ENCODE assay signal across 2 cellular contexts in the genomic region with DNA sequence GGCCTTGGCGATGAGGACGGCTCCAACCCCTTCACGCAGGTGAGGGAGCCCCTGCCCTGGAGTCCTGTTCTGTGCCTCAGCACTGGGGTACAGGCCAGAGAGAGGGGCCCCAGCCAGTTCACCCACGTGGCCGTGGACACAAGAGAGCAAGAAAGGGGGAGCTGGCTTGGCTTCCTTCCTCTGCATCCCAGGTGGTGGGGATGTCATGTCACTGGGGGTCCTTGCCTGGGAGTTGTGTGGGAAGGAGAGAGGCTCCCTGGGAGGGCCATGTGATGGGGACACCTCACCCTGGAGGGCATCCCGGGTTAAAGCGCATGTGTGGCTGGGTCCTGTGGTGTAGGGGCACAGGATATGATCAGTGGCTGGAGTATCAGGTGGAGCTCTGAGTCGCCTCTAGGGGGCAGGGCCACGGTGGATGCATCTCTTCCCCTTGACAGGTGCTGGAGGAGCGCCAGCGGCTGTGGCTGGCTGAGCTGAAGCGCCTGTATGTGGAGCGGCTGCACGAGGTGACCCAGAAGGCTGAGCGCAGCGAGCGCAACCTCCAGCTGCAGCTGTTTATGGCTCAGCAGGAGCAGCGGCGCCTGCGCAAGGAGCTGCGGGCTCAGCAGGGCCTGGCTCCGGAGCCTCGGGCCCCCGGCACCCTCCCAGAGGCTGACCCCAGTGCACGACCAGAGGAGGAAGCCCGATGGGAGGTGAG.
TF ChIP-seq lines count a peak whose summit lies in the region.

No MANE protein-coding gene starts in this region.

TF ChIP-seq in A549, 52 proteins besides CTCF, POLR2A, EP300 and RAD21:
- TF ChIP-seq NFE2L2 (conservative IDR thresholded peaks at IDR 0.05; ENCODE audit: low read length) (no peak), CEBPB (IDR thresholded peaks at IDR 0.05) (no peak), FOXS1 (CRISPR knock-in tag; IDR thresholded peaks at IDR 0.05) (no peak), RNF2 (IDR thresholded peaks at IDR 0.05; ENCODE audit: borderline replicate concordance, low read depth) (no peak), MAZ (IDR thresholded peaks at IDR 0.05; ENCODE audit: borderline replicate concordance, low read depth, low read length) (no peak), FOSL2 (IDR thresholded peaks at IDR 0.05) (no peak), FOSL2 (CRISPR knock-in tag; IDR thresholded peaks at IDR 0.05) (no peak), SMC3 (IDR thresholded peaks at IDR 0.05) (no peak), NR3C1 (IDR thresholded peaks at IDR 0.05) (no peak), JUN (IDR thresholded peaks at IDR 0.05) (no peak), JUNB (IDR thresholded peaks at IDR 0.05) (no peak), NPAS2 (CRISPR knock-in tag; IDR thresholded peaks at IDR 0.05; ENCODE audit: borderline replicate concordance) (no peak), CHD4 (IDR thresholded peaks at IDR 0.05; ENCODE audit: borderline replicate concordance) (no peak), FOSB (CRISPR knock-in tag; IDR thresholded peaks at IDR 0.05) (no peak), PHF8 (IDR thresholded peaks at IDR 0.05; ENCODE audit: borderline replicate concordance, low read depth) (no peak), MAFK (IDR thresholded peaks at IDR 0.05; ENCODE audit: partially characterized antibody) (no peak), HDAC2 (IDR thresholded peaks at IDR 0.05) (no peak)
- TF ChIP-seq, protein P1, sequence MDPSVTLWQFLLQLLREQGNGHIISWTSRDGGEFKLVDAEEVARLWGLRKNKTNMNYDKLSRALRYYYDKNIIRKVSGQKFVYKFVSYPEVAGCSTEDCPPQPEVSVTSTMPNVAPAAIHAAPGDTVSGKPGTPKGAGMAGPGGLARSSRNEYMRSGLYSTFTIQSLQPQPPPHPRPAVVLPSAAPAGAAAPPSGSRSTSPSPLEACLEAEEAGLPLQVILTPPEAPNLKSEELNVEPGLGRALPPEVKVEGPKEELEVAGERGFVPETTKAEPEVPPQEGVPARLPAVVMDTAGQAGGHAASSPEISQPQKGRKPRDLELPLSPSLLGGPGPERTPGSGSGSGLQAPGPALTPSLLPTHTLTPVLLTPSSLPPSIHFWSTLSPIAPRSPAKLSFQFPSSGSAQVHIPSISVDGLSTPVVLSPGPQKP (IDR thresholded peaks at IDR 0.05; ENCODE audit: low read depth, low read length), result no peak
- TF ChIP-seq, protein P2, sequence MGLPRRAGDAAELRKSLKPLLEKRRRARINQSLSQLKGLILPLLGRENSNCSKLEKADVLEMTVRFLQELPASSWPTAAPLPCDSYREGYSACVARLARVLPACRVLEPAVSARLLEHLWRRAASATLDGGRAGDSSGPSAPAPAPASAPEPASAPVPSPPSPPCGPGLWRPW (IDR thresholded peaks at IDR 0.05), result no peak
- TF ChIP-seq, protein P3, sequence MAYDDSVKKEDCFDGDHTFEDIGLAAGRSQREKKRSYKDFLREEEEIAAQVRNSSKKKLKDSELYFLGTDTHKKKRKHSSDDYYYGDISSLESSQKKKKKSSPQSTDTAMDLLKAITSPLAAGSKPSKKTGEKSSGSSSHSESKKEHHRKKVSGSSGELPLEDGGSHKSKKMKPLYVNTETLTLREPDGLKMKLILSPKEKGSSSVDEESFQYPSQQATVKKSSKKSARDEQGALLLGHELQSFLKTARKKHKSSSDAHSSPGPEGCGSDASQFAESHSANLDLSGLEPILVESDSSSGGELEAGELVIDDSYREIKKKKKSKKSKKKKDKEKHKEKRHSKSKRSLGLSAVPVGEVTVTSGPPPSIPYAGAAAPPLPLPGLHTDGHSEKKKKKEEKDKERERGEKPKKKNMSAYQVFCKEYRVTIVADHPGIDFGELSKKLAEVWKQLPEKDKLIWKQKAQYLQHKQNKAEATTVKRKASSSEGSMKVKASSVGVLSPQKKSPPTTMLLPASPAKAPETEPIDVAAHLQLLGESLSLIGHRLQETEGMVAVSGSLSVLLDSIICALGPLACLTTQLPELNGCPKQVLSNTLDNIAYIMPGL (CRISPR knock-in tag; IDR thresholded peaks at IDR 0.05; ENCODE audit: borderline replicate concordance), result no peak

TF ChIP-seq in K562, 482 proteins besides CTCF, POLR2A, EP300 and RAD21 (continues in another document):
- TF ChIP-seq NFIX (CRISPR knock-in tag; IDR thresholded peaks at IDR 0.05; ENCODE audit: low read depth) (0 out of 2 replicates have a peak, but pooled peaks have one; percentile 21), ZNF324 (CRISPR knock-in tag; IDR thresholded peaks at IDR 0.05) (no peak), HDGF (IDR thresholded peaks at IDR 0.05) (peak; percentile 80; the same call in 1 of the 2 replicates), ZNF3 (CRISPR knock-in tag; IDR thresholded peaks at IDR 0.05) (no peak), CBFB (CRISPR knock-in tag; IDR thresholded peaks at IDR 0.05) (peak; percentile 68; the same call in 1 of the 2 replicates), CXXC5 (CRISPR knock-in tag; IDR thresholded peaks at IDR 0.05) (peak; percentile 76), STAG1 (CRISPR knock-in tag; IDR thresholded peaks at IDR 0.05; ENCODE audit: borderline replicate concordance) (no peak), ZNF23 (CRISPR knock-in tag; IDR thresholded peaks at IDR 0.05) (no peak), MEIS2 (IDR thresholded peaks at IDR 0.05; ENCODE audit: partially characterized antibody) (peak; percentile 95), IRF2 (CRISPR knock-in tag; IDR thresholded peaks at IDR 0.05) (no peak), ATF7 (IDR thresholded peaks at IDR 0.05) (no peak; the same call in 1 of the 2 replicates), ZNF217 (CRISPR knock-in tag; IDR thresholded peaks at IDR 0.05) (no peak), ZNF143 (CRISPR knock-in tag; IDR thresholded peaks at IDR 0.05) (peak; percentile 57; the same call in 1 of the 2 replicates)
- TF ChIP-seq, protein P4, sequence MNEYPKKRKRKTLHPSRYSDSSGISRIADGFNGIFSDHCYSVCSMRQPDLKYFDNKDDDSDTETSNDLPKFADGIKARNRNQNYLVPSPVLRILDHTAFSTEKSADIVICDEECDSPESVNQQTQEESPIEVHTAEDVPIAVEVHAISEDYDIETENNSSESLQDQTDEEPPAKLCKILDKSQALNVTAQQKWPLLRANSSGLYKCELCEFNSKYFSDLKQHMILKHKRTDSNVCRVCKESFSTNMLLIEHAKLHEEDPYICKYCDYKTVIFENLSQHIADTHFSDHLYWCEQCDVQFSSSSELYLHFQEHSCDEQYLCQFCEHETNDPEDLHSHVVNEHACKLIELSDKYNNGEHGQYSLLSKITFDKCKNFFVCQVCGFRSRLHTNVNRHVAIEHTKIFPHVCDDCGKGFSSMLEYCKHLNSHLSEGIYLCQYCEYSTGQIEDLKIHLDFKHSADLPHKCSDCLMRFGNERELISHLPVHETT (CRISPR knock-in tag; conservative IDR thresholded peaks at IDR 0.05 in 1 of 2, IDR thresholded peaks at IDR 0.05 in 1 of 2), result no peak
- TF ChIP-seq, protein P5, sequence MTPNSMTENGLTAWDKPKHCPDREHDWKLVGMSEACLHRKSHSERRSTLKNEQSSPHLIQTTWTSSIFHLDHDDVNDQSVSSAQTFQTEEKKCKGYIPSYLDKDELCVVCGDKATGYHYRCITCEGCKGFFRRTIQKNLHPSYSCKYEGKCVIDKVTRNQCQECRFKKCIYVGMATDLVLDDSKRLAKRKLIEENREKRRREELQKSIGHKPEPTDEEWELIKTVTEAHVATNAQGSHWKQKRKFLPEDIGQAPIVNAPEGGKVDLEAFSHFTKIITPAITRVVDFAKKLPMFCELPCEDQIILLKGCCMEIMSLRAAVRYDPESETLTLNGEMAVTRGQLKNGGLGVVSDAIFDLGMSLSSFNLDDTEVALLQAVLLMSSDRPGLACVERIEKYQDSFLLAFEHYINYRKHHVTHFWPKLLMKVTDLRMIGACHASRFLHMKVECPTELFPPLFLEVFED (CRISPR knock-in tag; conservative IDR thresholded peaks at IDR 0.05), result no peak
- TF ChIP-seq, protein P6, sequence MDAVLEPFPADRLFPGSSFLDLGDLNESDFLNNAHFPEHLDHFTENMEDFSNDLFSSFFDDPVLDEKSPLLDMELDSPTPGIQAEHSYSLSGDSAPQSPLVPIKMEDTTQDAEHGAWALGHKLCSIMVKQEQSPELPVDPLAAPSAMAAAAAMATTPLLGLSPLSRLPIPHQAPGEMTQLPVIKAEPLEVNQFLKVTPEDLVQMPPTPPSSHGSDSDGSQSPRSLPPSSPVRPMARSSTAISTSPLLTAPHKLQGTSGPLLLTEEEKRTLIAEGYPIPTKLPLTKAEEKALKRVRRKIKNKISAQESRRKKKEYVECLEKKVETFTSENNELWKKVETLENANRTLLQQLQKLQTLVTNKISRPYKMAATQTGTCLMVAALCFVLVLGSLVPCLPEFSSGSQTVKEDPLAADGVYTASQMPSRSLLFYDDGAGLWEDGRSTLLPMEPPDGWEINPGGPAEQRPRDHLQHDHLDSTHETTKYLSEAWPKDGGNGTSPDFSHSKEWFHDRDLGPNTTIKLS (IDR thresholded peaks at IDR 0.05; ENCODE audit: borderline replicate concordance, low read depth), result no peak
- TF ChIP-seq, protein P7, sequence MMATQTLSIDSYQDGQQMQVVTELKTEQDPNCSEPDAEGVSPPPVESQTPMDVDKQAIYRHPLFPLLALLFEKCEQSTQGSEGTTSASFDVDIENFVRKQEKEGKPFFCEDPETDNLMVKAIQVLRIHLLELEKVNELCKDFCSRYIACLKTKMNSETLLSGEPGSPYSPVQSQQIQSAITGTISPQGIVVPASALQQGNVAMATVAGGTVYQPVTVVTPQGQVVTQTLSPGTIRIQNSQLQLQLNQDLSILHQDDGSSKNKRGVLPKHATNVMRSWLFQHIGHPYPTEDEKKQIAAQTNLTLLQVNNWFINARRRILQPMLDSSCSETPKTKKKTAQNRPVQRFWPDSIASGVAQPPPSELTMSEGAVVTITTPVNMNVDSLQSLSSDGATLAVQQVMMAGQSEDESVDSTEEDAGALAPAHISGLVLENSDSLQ (IDR thresholded peaks at IDR 0.05), result peak; percentile 89
- TF ChIP-seq, protein P8, sequence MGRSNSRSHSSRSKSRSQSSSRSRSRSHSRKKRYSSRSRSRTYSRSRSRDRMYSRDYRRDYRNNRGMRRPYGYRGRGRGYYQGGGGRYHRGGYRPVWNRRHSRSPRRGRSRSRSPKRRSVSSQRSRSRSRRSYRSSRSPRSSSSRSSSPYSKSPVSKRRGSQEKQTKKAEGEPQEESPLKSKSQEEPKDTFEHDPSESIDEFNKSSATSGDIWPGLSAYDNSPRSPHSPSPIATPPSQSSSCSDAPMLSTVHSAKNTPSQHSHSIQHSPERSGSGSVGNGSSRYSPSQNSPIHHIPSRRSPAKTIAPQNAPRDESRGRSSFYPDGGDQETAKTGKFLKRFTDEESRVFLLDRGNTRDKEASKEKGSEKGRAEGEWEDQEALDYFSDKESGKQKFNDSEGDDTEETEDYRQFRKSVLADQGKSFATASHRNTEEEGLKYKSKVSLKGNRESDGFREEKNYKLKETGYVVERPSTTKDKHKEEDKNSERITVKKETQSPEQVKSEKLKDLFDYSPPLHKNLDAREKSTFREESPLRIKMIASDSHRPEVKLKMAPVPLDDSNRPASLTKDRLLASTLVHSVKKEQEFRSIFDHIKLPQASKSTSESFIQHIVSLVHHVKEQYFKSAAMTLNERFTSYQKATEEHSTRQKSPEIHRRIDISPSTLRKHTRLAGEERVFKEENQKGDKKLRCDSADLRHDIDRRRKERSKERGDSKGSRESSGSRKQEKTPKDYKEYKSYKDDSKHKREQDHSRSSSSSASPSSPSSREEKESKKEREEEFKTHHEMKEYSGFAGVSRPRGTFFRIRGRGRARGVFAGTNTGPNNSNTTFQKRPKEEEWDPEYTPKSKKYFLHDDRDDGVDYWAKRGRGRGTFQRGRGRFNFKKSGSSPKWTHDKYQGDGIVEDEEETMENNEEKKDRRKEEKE (IDR thresholded peaks at IDR 0.05; ENCODE audit: borderline replicate concordance in 1 of 2, control insufficient read depth in 1 of 2, low read depth in 2 of 2, low read length in 1 of 2), result no peak
